ENCODE assay signal across 25 cellular contexts in genomic region chrX:39125834-39126233, GRCh38.
"Had no signal": no experiment of that assay in that cellular context is flagged by ENCODE, and none has a peak within 500 bp of the region (broad histone marks: within the 10 kb centered on the region; RNA-seq: fewer than 3 reads in every experiment).

No MANE protein-coding gene starts in this region.

- H3K36me3 ChIP-seq: prostate gland, right lobe of liver, spleen, tibial nerve, upper lobe of right lung, vagina had no signal

- H3K4me1 ChIP-seq: parathyroid adenoma, prostate gland, right lobe of liver, spleen, testis, tibial nerve, upper lobe of right lung, vagina had no signal

- FAIRE-seq: endothelial cell of umbilical vein had no signal

- H3K9me3 ChIP-seq: prostate gland, right lobe of liver, spleen, testis, tibial nerve, upper lobe of right lung, vagina had no signal

- H3K4me3 ChIP-seq: hepatocyte, lung, prostate gland, right lobe of liver, spleen, testis, tibial nerve, upper lobe of right lung, vagina had no signal

- H3K27me3 ChIP-seq: hepatocyte, right lobe of liver, testis, tibial nerve, upper lobe of right lung, vagina had no signal

- H3K27ac ChIP-seq: hepatocyte, parathyroid adenoma, prostate gland, right lobe of liver, spleen, testis, tibial nerve, upper lobe of right lung, vagina had no signal

- DNase-seq: effector CD4-positive, alpha-beta T cell; endodermal cell; erythroblast; foreskin melanocyte; head of caudate nucleus; left colon; left ventricle myocardium superior; mesenchymal stem cell; naive B cell; occipital lobe; right lobe of liver; spleen; stimulated activated CD4-positive, alpha-beta T cell treated with anti-CD3 and anti-CD28 coated beads, Interleukin-15, amount 100 ng/mL, for 24 hours; stimulated activated CD4-positive, alpha-beta T cell treated with anti-CD3 and anti-CD28 coated beads, Interleukin-1b, Interleukin-23, amount 100 ng/mL, for 48 hours; stimulated activated CD4-positive, alpha-beta T cell treated with anti-CD3 and anti-CD28 coated beads, Interleukin-4, amount 100 ng/mL, for 24 hours; testis; upper lobe of right lung had no signal

- ATAC-seq: left colon; left ventricle myocardium superior; right lobe of liver; stimulated activated memory B cell treated with anti-CD40 and anti-IgM and Interleukin-4, amounts not matched to agents 10 μg/mL and 1 μg/mL and 100 μg/mL, for 72 hours; upper lobe of right lung had no signal
